In the genomic region with DNA sequence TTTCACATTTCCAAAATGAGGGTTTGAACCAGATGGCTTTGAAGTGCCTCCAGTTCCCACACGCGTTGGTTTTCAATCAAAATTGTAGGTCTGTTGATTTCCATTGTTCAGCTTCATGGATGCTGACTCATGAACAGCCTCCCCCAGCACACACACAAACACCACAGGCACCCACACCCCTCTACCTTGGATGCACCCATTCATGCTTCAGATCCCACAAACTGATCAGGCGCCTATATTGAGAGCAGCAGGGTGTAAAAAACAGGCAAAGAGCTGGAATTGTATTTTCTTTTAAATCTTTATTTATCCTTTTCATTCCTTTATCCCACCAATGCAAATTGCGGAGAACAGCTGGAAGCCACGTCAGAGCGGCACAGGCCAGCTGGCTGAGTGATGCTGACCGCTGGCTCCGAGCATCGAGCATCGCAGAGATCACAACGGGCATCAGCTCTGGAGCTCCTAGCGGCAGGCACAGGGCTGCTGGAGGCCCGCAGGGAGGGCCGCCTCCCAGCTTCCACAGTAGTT, we compare ENCODE assay signal across 9 cellular contexts. TPM values are rescaled to one million over a fixed set of nuclear protein-coding genes. Genes with fewer than 3 reads are reported as not detected.
DNase-seq lines count a peak whose midpoint lies in the region; ATAC-seq lines count a peak whose summit lies in the region.
"Had no signal": no experiment of that assay in that cellular context is flagged by ENCODE, and none has a peak within 500 bp of the region (broad histone marks: within the 10 kb centered on the region; RNA-seq: fewer than 3 reads in every experiment).

No MANE protein-coding gene starts in this region.

- CTCF ChIA-PET in activated CD4-positive, alpha-beta T cell treated with anti-CD3 and anti-CD28 coated beads, Interleukin-2, amount 10 ng/mL, durations not matched to agents 7 days and 5 days (lab: Charles Lee) = interaction anchor here (0.6 to 2.6 kb wide), 8 partner anchors 8 to 781 kb away, joined by 3 to 9 read pairs (median 4); partner anchors contain the start of genes NOL7 and SIRT5

- peak overlapping the region; percentile 98 for H3K27ac Mint-ChIP-seq in activated CD4-positive, alpha-beta T cell treated with anti-CD3 and anti-CD28 coated beads, Interleukin-2, amount 10 ng/mL, durations not matched to agents 7 days and 5 days

- no peak overlapping the region for H3K4me3 Mint-ChIP-seq in activated CD4-positive, alpha-beta T cell treated with anti-CD3 and anti-CD28 coated beads, Interleukin-2, amount 10 ng/mL, durations not matched to agents 7 days and 5 days

- no peaks in the 10 kb centered on the region for H3K9me3 Mint-ChIP-seq in activated CD4-positive, alpha-beta T cell treated with anti-CD3 and anti-CD28 coated beads, Interleukin-2, amount 10 ng/mL, durations not matched to agents 7 days and 5 days

- peaks cover 2% of the 10 kb centered on the region for H3K36me3 Mint-ChIP-seq in activated CD4-positive, alpha-beta T cell treated with anti-CD3 and anti-CD28 coated beads, Interleukin-2, amount 10 ng/mL, durations not matched to agents 7 days and 5 days (ENCODE audit: low read depth)

- H3K4me1 Mint-ChIP-seq in activated CD4-positive, alpha-beta T cell treated with anti-CD3 and anti-CD28 coated beads, Interleukin-2, amount 10 ng/mL, durations not matched to agents 7 days and 5 days = peaks cover 61% of the 10 kb centered on the region

- H3K27ac ChIP-seq in SJSA1 = peak overlapping the region; percentile 99

- H3K27me3 Mint-ChIP-seq in activated CD4-positive, alpha-beta T cell treated with anti-CD3 and anti-CD28 coated beads, Interleukin-2, amount 10 ng/mL, durations not matched to agents 7 days and 5 days = no peaks in the 10 kb centered on the region

- H3K4me1 ChIP-seq in SJSA1 (replicated peaks) = peaks cover 77% of the 10 kb centered on the region
- H3K4me1 ChIP-seq: BE2C had no signal

- no peak overlapping the region for H3K4me3 ChIP-seq in SJSA1

- no peaks in the 10 kb centered on the region for H3K9me3 ChIP-seq in SJSA1 (replicated peaks)
- H3K9me3 ChIP-seq: BE2C had no signal

- POLR2A ChIA-PET in activated CD4-positive, alpha-beta T cell treated with anti-CD3 and anti-CD28 coated beads, Interleukin-2, amount 10 ng/mL, durations not matched to agents 7 days and 5 days (lab: Charles Lee) = interaction anchor here (1.2 kb wide), 1 partner anchor 27 kb away, joined by 4 read pairs; no protein-coding TSS in a partner anchor

- no peak for ATAC-seq in HG02588 (IDR thresholded peaks at IDR 0.05; ENCODE audit: unreplicated experiment)
- ATAC-seq in GM21529 (IDR thresholded peaks at IDR 0.05; ENCODE audit: unreplicated experiment) = no peak

- no peaks in the 10 kb centered on the region for H3K27me3 ChIP-seq in SJSA1 (replicated peaks)
- H3K27me3 ChIP-seq: BE2C had no signal

- H3K36me3 ChIP-seq in SJSA1 = no peaks in the 10 kb centered on the region
- H3K36me3 ChIP-seq: BE2C had no signal

- no peak for DNase-seq in activated CD4-positive, alpha-beta T cell treated with anti-CD3 and anti-CD28 coated beads, Interleukin-2, amount 10 ng/mL, durations not matched to agents 7 days and 5 days
- DNase-seq in activated CD4-positive, alpha-beta T cell treated with anti-CD3 and anti-CD28 coated beads, Interleukin-2, amount 50 U/mL, for 4 hours = no peak
- peak; percentile 85 to 88 for DNase-seq in SJSA1 (ENCODE audit: low read depth in 1 of 2, low spot score in 2 of 2)
- DNase-seq in fibroblast of gingiva (ENCODE audit: low read depth) = peak; percentile 70
- DNase-seq in putamen (ENCODE audit: low spot score) = peak; percentile 76
- no peak for DNase-seq in SK-N-DZ (ENCODE audit: low spot score)
- DNase-seq: BE2C had no signal

RNA-seq across cellular contexts. Expression of gene TBC1D7, which starts 29.3 kb away (rescaled TPM):
- total RNA-seq in activated CD4-positive, alpha-beta T cell treated with anti-CD3 and anti-CD28 coated beads, Interleukin-2, amount 10 ng/mL, durations not matched to agents 7 days and 5 days = 10 to 100 TPM; 18.1 to 20.0 TPM
- total RNA-seq in SJSA1 (2014; rRNA removed; shearing (Covaris generic)) = 22.9 and 36.5 TPM in 2 replicates
- polyA plus RNA-seq in SK-N-DZ (2014; cell fraction: cytosol; rRNA removed) = 33.5 and 42.3 TPM in 2 replicates
- 26.8 and 32.1 TPM in 2 replicates for polyA plus RNA-seq in SK-N-DZ (2014; cell fraction: nucleus; rRNA removed)

Comparison
In these comparisons a context has a peak if more than half of its experiments do, and no peak if none do; other contexts are left out.
1. DNase-seq: peak in SJSA1 (2 of 2), fibroblast of gingiva (single experiment) and putamen (single experiment); none in activated CD4-positive, alpha-beta T cell treated with anti-CD3 and anti-CD28 coated beads, Interleukin-2, amount 10 ng/mL, durations not matched to agents 7 days and 5 days (single experiment), activated CD4-positive, alpha-beta T cell treated with anti-CD3 and anti-CD28 coated beads, Interleukin-2, amount 50 U/mL, for 4 hours (0 of 2) and SK-N-DZ (single experiment).